In genomic region chr7:130387306-130387627, GRCh38 we compare ENCODE assay signal across 27 cellular contexts. TPM values are rescaled to one million over a fixed set of nuclear protein-coding genes. Genes with fewer than 3 reads are reported as not detected.
"Had no signal": no experiment of that assay in that cellular context is flagged by ENCODE, and none has a peak within 500 bp of the region (broad histone marks: within the 10 kb centered on the region; RNA-seq: fewer than 3 reads in every experiment).

No MANE protein-coding gene starts in this region.

- H3K9ac ChIP-seq: parathyroid adenoma had no signal

- H3K9me3 ChIP-seq: mucosa of descending colon, prostate gland, thoracic aorta, transverse colon had no signal

- H3K27me3 ChIP-seq: heart right ventricle, transverse colon had no signal

- H3K36me3 ChIP-seq: heart right ventricle, prostate gland, thoracic aorta, transverse colon had no signal

- ATAC-seq: mucosa of descending colon; naive thymus-derived CD8-positive, alpha-beta T cell; stimulated activated naive B cell treated with anti-CD40 and anti-IgM and Interleukin-4, amounts not matched to agents 10 μg/mL and 1 μg/mL and 100 μg/mL, for 72 hours; stimulated activated naive CD8-positive, alpha-beta T cell treated with anti-CD3 and anti-CD28 coated beads, Interleukin-15, amount 100 ng/mL, for 72 hours had no signal

- H3K4me1 ChIP-seq: heart right ventricle, parathyroid adenoma, prostate gland, transverse colon had no signal

- H3K4me3 ChIP-seq: coronary artery, heart right ventricle, mucosa of descending colon, prostate gland, thoracic aorta, transverse colon had no signal

- H3K27ac ChIP-seq: heart right ventricle, parathyroid adenoma, prostate gland, thoracic aorta, transverse colon had no signal

- DNase-seq: effector CD8-positive, alpha-beta T cell; heart right ventricle; hypothalamus; mucosa of descending colon; naive thymus-derived CD8-positive, alpha-beta T cell; occipital lobe; stimulated activated CD4-positive, alpha-beta T cell treated with anti-CD3 and anti-CD28 coated beads, Interleukin-2, amount 100 ng/mL, for 24 hours; stimulated activated CD4-positive, alpha-beta T cell treated with anti-CD3 and anti-CD28 coated beads, Interleukin-4, amount 100 ng/mL, for 4 hours; stimulated activated naive B cell treated with anti-CD40 and anti-IgM and Interleukin-4, amounts not matched to agents 10 μg/mL and 1 μg/mL and 100 μg/mL, for 72 hours; stimulated activated naive CD8-positive, alpha-beta T cell treated with anti-CD3 and anti-CD28 coated beads, Interleukin-15, amount 100 ng/mL, for 72 hours; substantia nigra; transverse colon had no signal

RNA-seq across cellular contexts. Expression of gene CPA1, which starts 7.0 kb away (rescaled TPM):
- total RNA-seq: dermis microvascular lymphatic vessel endothelial cell; frontal cortex; glomerular endothelial cell; lung microvascular endothelial cell; mucosa of descending colon; naive thymus-derived CD8-positive, alpha-beta T cell; neural crest cell; occipital lobe; renal cortical epithelial cell; transverse colon; ureter had no signal

RNA-seq across cellular contexts. Expression of gene CPA5, which starts 42.7 kb away (rescaled TPM):
- total RNA-seq: chondrocyte, dermis microvascular lymphatic vessel endothelial cell, fibroblast of lung, frontal cortex, glomerular endothelial cell, heart right ventricle, liver, lung microvascular endothelial cell, mucosa of descending colon, neural crest cell, occipital lobe, renal cortical epithelial cell, skeletal muscle tissue, thoracic aorta, transverse colon had no signal
- polyA plus RNA-seq: fibroblast of lung had no signal
